19 cellular contexts compared by ENCODE assay signal in the genomic region with DNA sequence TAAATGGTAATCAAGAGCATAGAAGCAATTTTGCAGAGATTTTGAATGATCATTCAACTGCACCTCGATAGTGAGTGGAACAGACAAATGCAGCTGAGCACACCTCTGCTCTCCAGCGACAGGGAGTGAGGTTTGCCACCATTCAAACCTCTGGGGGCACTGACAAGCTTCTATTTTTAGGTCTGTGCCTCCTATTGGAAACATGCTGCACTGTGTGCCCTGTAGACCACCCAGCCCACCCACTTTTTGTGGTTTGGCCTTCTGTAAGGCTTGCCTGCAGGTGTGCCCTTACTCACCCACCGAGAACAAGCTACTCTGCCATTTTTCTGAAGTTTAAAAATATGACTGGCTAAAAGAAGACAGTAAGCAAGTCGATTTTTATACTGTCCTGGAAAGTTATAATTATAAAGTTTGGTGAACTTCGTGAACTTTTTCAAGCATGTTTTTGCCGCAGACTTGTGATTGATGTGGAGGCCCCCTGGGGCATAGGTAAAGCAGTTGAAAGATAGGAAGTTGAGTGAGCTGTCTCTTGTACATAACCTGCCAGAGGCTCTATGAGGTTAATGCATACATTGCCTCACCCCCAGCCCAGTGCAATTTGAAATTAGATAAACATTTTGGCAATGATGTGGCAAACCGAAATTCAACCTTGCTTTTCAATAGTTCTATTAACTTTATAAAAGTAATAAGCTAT. TPM values are rescaled to one million over a fixed set of nuclear protein-coding genes. Genes with fewer than 3 reads are reported as not detected.
DNase-seq lines count a peak whose midpoint lies in the region; ATAC-seq and TF ChIP-seq lines count a peak whose summit lies in the region.
"Had no signal": no experiment of that assay in that cellular context is flagged by ENCODE, and none has a peak within 500 bp of the region (broad histone marks: within the 10 kb centered on the region; RNA-seq: fewer than 3 reads in every experiment).

No MANE protein-coding gene starts in this region.

- no peaks in the 10 kb centered on the region for H3K9me3 Mint-ChIP-seq in activated CD8-positive, alpha-beta T cell treated with anti-CD3 and anti-CD28 coated beads for 36 hours
- peaks cover 0 to 6% (median 0%) of the 10 kb centered on the region in 11 donors for H3K9me3 Mint-ChIP-seq in naive thymus-derived CD4-positive, alpha-beta T cell
- H3K9me3 Mint-ChIP-seq in osteocyte (ENCODE audit: unreplicated experiment) (peaks cover 7% of the 10 kb centered on the region), CD14-positive monocyte (peaks cover 0 to 5% (median 4%) of the 10 kb centered on the region in 7 donors)
- no peaks in the 10 kb centered on the region for H3K9me3 Mint-ChIP-seq in activated T-helper 2 cell treated with anti-CD3 and anti-CD28 coated beads, Interferon-gamma antibody, Interleukin-2, Interleukin-4, amounts not matched to agents 10 μg/mL and 5 μg/mL and 100 μg/mL, durations not matched to agents 14 hours and 24 hours and 36 hours

- H3K27me3 ChIP-seq in BLaER1 treated with 17β-estradiol and CSF1 and Interleukin-3, amounts not matched to agents 10 nM and 100 nM, result no peaks in the 10 kb centered on the region
- peaks cover 0 to 4% of the 10 kb centered on the region in 2 donors for H3K27me3 ChIP-seq in naive thymus-derived CD4-positive, alpha-beta T cell (ENCODE audit: control insufficient read depth in 2 of 2, insufficient read depth in 2 of 2, low read length in 2 of 2)
- H3K27me3 ChIP-seq: left lung, Peyer's patch, right atrium auricular region had no signal

- H3K4me2 ChIP-seq in BLaER1 treated with 17β-estradiol and CSF1 and Interleukin-3, amounts not matched to agents 10 nM and 100 nM, result peak overlapping the region in 8 of 11 experiments; percentile 15 to 68 (median 56); a peak in 13 of 22 replicates

- H3K27me3 Mint-ChIP-seq in activated CD8-positive, alpha-beta T cell treated with anti-CD3 and anti-CD28 coated beads for 36 hours, result no peaks in the 10 kb centered on the region
- H3K27me3 Mint-ChIP-seq in naive thymus-derived CD4-positive, alpha-beta T cell, result peaks cover 0 to 4% (median 0%) of the 10 kb centered on the region in 5 donors
- H3K27me3 Mint-ChIP-seq in osteocyte (ENCODE audit: unreplicated experiment) (no peaks in the 10 kb centered on the region), CD14-positive monocyte (ENCODE audit: low read depth in 3 of 3) (peaks cover 0 to 3% (median 0%) of the 10 kb centered on the region in 3 donors)
- H3K27me3 Mint-ChIP-seq in activated T-helper 2 cell treated with anti-CD3 and anti-CD28 coated beads, Interferon-gamma antibody, Interleukin-2, Interleukin-4, amounts not matched to agents 10 μg/mL and 5 μg/mL and 100 μg/mL, durations not matched to agents 14 hours and 24 hours and 36 hours (ENCODE audit: low read depth), result peaks cover 2% of the 10 kb centered on the region

- POLR2A ChIA-PET in HEK293T (lab: Yijun Ruan, JAX), result no interaction called here
- POLR2A ChIA-PET in activated CD8-positive, alpha-beta T cell treated with anti-CD3 and anti-CD28 coated beads for 36 hours (lab: Charles Lee), result interaction anchor here (0.7 kb wide), 1 partner anchor 54 kb away, joined by 3 read pairs; the partner anchor contains the start of gene ADGRG6
- POLR2A ChIA-PET in naive thymus-derived CD4-positive, alpha-beta T cell (lab: Charles Lee), result no interaction called here

- no peaks in the 10 kb centered on the region for H3K36me3 ChIP-seq in BLaER1 treated with 17β-estradiol and CSF1 and Interleukin-3, amounts not matched to agents 10 nM and 100 nM
- H3K36me3 ChIP-seq in naive thymus-derived CD4-positive, alpha-beta T cell (ENCODE audit: control insufficient read depth in 2 of 3, insufficient read depth in 3 of 3, low read length in 3 of 3), result no peaks in the 10 kb centered on the region
- H3K36me3 ChIP-seq: HAP-1, left lung, neutrophil, Peyer's patch, right atrium auricular region had no signal

- H3K4me3 Mint-ChIP-seq in activated CD8-positive, alpha-beta T cell treated with anti-CD3 and anti-CD28 coated beads for 36 hours, result no peak overlapping the region
- peak overlapping the region in 6 of 10 donors; percentile 23 to 54 (median 42) for H3K4me3 Mint-ChIP-seq in naive thymus-derived CD4-positive, alpha-beta T cell
- no peak overlapping the region for H3K4me3 Mint-ChIP-seq in osteocyte (ENCODE audit: unreplicated experiment)
- no peak overlapping the region for H3K4me3 Mint-ChIP-seq in CD14-positive monocyte
- H3K4me3 Mint-ChIP-seq in activated T-helper 2 cell treated with anti-CD3 and anti-CD28 coated beads, Interferon-gamma antibody, Interleukin-2, Interleukin-4, amounts not matched to agents 10 μg/mL and 5 μg/mL and 100 μg/mL, durations not matched to agents 14 hours and 24 hours and 36 hours (ENCODE audit: low read depth), result no peak overlapping the region

- H3K4me3 ChIP-seq in BLaER1 treated with 17β-estradiol and CSF1 and Interleukin-3, amounts not matched to agents 10 nM and 100 nM, result no peak overlapping the region
- H3K4me3 ChIP-seq in naive thymus-derived CD4-positive, alpha-beta T cell (ENCODE audit: low read length), result no peak overlapping the region
- H3K4me3 ChIP-seq: HAP-1, left lung, mucosa of descending colon, Peyer's patch, right atrium auricular region, SK-N-MC had no signal

- no peak overlapping the region for H3K9ac ChIP-seq in BLaER1 treated with 17β-estradiol and CSF1 and Interleukin-3, amounts not matched to agents 10 nM and 100 nM

- ATAC-seq in activated CD8-positive, alpha-beta T cell treated with anti-CD3 and anti-CD28 coated beads for 36 hours, result peak; percentile 73
- ATAC-seq in naive thymus-derived CD4-positive, alpha-beta T cell, result peak; percentile 65
- ATAC-seq: esophagus mucosa, mucosa of descending colon had no signal

- H3K27ac Mint-ChIP-seq in activated CD8-positive, alpha-beta T cell treated with anti-CD3 and anti-CD28 coated beads for 36 hours, result peak overlapping the region; percentile 23
- peak overlapping the region in 4 of 9 donors; percentile 8 to 65 (median 32) for H3K27ac Mint-ChIP-seq in naive thymus-derived CD4-positive, alpha-beta T cell
- no peak overlapping the region for H3K27ac Mint-ChIP-seq in osteocyte (ENCODE audit: unreplicated experiment)
- H3K27ac Mint-ChIP-seq in CD14-positive monocyte, result no peak overlapping the region
- H3K27ac Mint-ChIP-seq in activated T-helper 2 cell treated with anti-CD3 and anti-CD28 coated beads, Interferon-gamma antibody, Interleukin-2, Interleukin-4, amounts not matched to agents 10 μg/mL and 5 μg/mL and 100 μg/mL, durations not matched to agents 14 hours and 24 hours and 36 hours, result no peak overlapping the region

- peaks cover 0 to 7% (median 5%) of the 10 kb centered on the region in 11 experiments; a peak in 4 of 22 replicates for H3K9me3 ChIP-seq in BLaER1 treated with 17β-estradiol and CSF1 and Interleukin-3, amounts not matched to agents 10 nM and 100 nM (replicated peaks in 1 of 11)
- H3K9me3 ChIP-seq in naive thymus-derived CD4-positive, alpha-beta T cell (ENCODE audit: control insufficient read depth in 2 of 3, low read length in 3 of 3), result no peaks in the 10 kb centered on the region
- H3K9me3 ChIP-seq: HAP-1, left lung, mucosa of descending colon, neutrophil, Peyer's patch had no signal

- H3K36me3 Mint-ChIP-seq in activated CD8-positive, alpha-beta T cell treated with anti-CD3 and anti-CD28 coated beads for 36 hours (ENCODE audit: low read depth), result no peaks in the 10 kb centered on the region
- peaks cover 0 to 3% (median 0%) of the 10 kb centered on the region in 5 donors for H3K36me3 Mint-ChIP-seq in naive thymus-derived CD4-positive, alpha-beta T cell
- H3K36me3 Mint-ChIP-seq in osteocyte (ENCODE audit: unreplicated experiment) (peaks cover 5% of the 10 kb centered on the region), CD14-positive monocyte (no peaks in the 10 kb centered on the region)
- H3K36me3 Mint-ChIP-seq in activated T-helper 2 cell treated with anti-CD3 and anti-CD28 coated beads, Interferon-gamma antibody, Interleukin-2, Interleukin-4, amounts not matched to agents 10 μg/mL and 5 μg/mL and 100 μg/mL, durations not matched to agents 14 hours and 24 hours and 36 hours (ENCODE audit: low read depth), result no peaks in the 10 kb centered on the region

- CTCF ChIA-PET in HEK293T (lab: Yijun Ruan, JAX), result interaction anchor here (0.6 to 1.4 kb wide), 5 partner anchors 17 to 461 kb away, joined by 3 read pairs; no protein-coding TSS in a partner anchor
- CTCF ChIA-PET in activated CD8-positive, alpha-beta T cell treated with anti-CD3 and anti-CD28 coated beads for 36 hours (lab: Charles Lee), result interaction anchor here (0.7 to 2.1 kb wide), 8 partner anchors 12 to 209 kb away, joined by 3 to 6 read pairs (median 3); partner anchors contain the start of gene NMBR
- CTCF ChIA-PET in naive thymus-derived CD4-positive, alpha-beta T cell (lab: Charles Lee), result interaction anchor here (1.0 kb wide), 1 partner anchor 27 kb away, joined by 4 read pairs; no protein-coding TSS in a partner anchor

- intact Hi-C loops in activated CD8-positive, alpha-beta T cell treated with anti-CD3 and anti-CD28 coated beads for 36 hours (cut with micrococcal nuclease), result no loop called here
- intact Hi-C loops in naive thymus-derived CD4-positive, alpha-beta T cell (cut with micrococcal nuclease), result no loop called here
- intact Hi-C loops in CD14-positive monocyte (cut with micrococcal nuclease), result no loop called here
- intact Hi-C loops in activated T-helper 2 cell treated with anti-CD3 and anti-CD28 coated beads, Interferon-gamma antibody, Interleukin-2, Interleukin-4, amounts not matched to agents 10 μg/mL and 5 μg/mL and 100 μg/mL, durations not matched to agents 14 hours and 24 hours and 36 hours (cut with micrococcal nuclease), result no loop called here

- no peaks in the 10 kb centered on the region for H4K20me1 ChIP-seq in BLaER1 treated with 17β-estradiol and CSF1 and Interleukin-3, amounts not matched to agents 10 nM and 100 nM

- H3K27ac ChIP-seq in BLaER1 treated with 17β-estradiol and CSF1 and Interleukin-3, amounts not matched to agents 10 nM and 100 nM, result no peak overlapping the region
- no peak overlapping the region for H3K27ac ChIP-seq in naive thymus-derived CD4-positive, alpha-beta T cell (ENCODE audit: low read depth, low read length)
- H3K27ac ChIP-seq: HL-60, left lung, neutrophil, Peyer's patch, right atrium auricular region, SK-N-MC had no signal

- peaks cover 22% of the 10 kb centered on the region for H3K4me1 Mint-ChIP-seq in activated CD8-positive, alpha-beta T cell treated with anti-CD3 and anti-CD28 coated beads for 36 hours (ENCODE audit: low read depth)
- H3K4me1 Mint-ChIP-seq in naive thymus-derived CD4-positive, alpha-beta T cell, result peaks cover 0 to 17% (median 13%) of the 10 kb centered on the region in 7 donors
- H3K4me1 Mint-ChIP-seq in osteocyte (ENCODE audit: unreplicated experiment) (no peaks in the 10 kb centered on the region), CD14-positive monocyte (no peaks in the 10 kb centered on the region)
- H3K4me1 Mint-ChIP-seq in activated T-helper 2 cell treated with anti-CD3 and anti-CD28 coated beads, Interferon-gamma antibody, Interleukin-2, Interleukin-4, amounts not matched to agents 10 μg/mL and 5 μg/mL and 100 μg/mL, durations not matched to agents 14 hours and 24 hours and 36 hours (ENCODE audit: low read depth), result no peaks in the 10 kb centered on the region

- DNase-seq in HEK293T (ENCODE audit: extremely low spot score) (no peak), osteocyte (ENCODE audit: extremely low spot score, unreplicated experiment) (no peak), CD14-positive monocyte (ENCODE audit: low spot score) (no peak), COLO668 (lab: John Stamatoyannopoulos, UW; ENCODE audit: unreplicated experiment) (no peak)
- DNase-seq in activated CD8-positive, alpha-beta T cell treated with anti-CD3 and anti-CD28 coated beads for 36 hours, result peak; percentile 67
- DNase-seq in naive thymus-derived CD4-positive, alpha-beta T cell, result peak in 6 of 9 donors; percentile 13 to 37 (median 22)
- DNase-seq in activated T-helper 2 cell treated with anti-CD3 and anti-CD28 coated beads, Interferon-gamma antibody, Interleukin-2, Interleukin-4, amounts not matched to agents 10 μg/mL and 5 μg/mL and 100 μg/mL, durations not matched to agents 14 hours and 24 hours and 36 hours (ENCODE audit: low spot score), result no peak
- DNase-seq: left lung, mucosa of descending colon, NCI-H1105, Peyer's patch, T1000 had no signal

- peaks cover 0 to 14% (median 8%) of the 10 kb centered on the region in 10 experiments; a peak in 11 of 20 replicates for H3K4me1 ChIP-seq in BLaER1 treated with 17β-estradiol and CSF1 and Interleukin-3, amounts not matched to agents 10 nM and 100 nM
- peaks cover 0 to 13% of the 10 kb centered on the region in 2 donors for H3K4me1 ChIP-seq in naive thymus-derived CD4-positive, alpha-beta T cell (ENCODE audit: control insufficient read depth in 2 of 2, insufficient read depth in 2 of 2, low read length in 2 of 2)
- H3K4me1 ChIP-seq: HAP-1, left lung, Peyer's patch, right atrium auricular region had no signal

- no peak for TF ChIP-seq CTCF in activated CD8-positive, alpha-beta T cell treated with anti-CD3 and anti-CD28 coated beads for 36 hours (IDR thresholded peaks at IDR 0.05)
- no peak for TF ChIP-seq CTCF in osteocyte (IDR thresholded peaks at IDR 0.05)
- TF ChIP-seq CTCF in CD14-positive monocyte (IDR thresholded peaks at IDR 0.05), result no peak

RNA-seq across cellular contexts. Expression of gene ADGRG6, which starts 53.8 kb away (rescaled TPM):
- total RNA-seq in activated CD8-positive, alpha-beta T cell treated with anti-CD3 and anti-CD28 coated beads for 36 hours, result 1 to 10 TPM; 1.3 to 1.5 TPM
- 1 to 10 TPM in 1 of 5 experiments, under 1 TPM in 3, not detected in 1; 0.24 to 3.6 (median 0.67) TPM for total RNA-seq in naive thymus-derived CD4-positive, alpha-beta T cell
- polyA plus RNA-seq in naive thymus-derived CD4-positive, alpha-beta T cell, result under 1 TPM in 1 of 2 donors, not detected in 1; 0.02 TPM
- 0.51 and 0.97 TPM in 2 replicates for total RNA-seq in osteocyte
- under 1 TPM in 1 of 2 donors, not detected in 1; 0.18 TPM for polyA plus RNA-seq in CD14-positive monocyte
- total RNA-seq in activated T-helper 2 cell treated with anti-CD3 and anti-CD28 coated beads, Interferon-gamma antibody, Interleukin-2, Interleukin-4, amounts not matched to agents 10 μg/mL and 5 μg/mL and 100 μg/mL, durations not matched to agents 14 hours and 24 hours and 36 hours, result 0.07 TPM in 1 of 2 replicates, not detected in the other

Comparison
In these comparisons a context has a peak if more than half of its experiments do, and no peak if none do; other contexts are left out.
1. DNase-seq: peak in activated CD8-positive, alpha-beta T cell treated with anti-CD3 and anti-CD28 coated beads for 36 hours (single experiment) and naive thymus-derived CD4-positive, alpha-beta T cell (6 of 9); none in HEK293T (single experiment), osteocyte (single experiment), CD14-positive monocyte (single experiment), activated T-helper 2 cell treated with anti-CD3 and anti-CD28 coated beads, Interferon-gamma antibody, Interleukin-2, Interleukin-4, amounts not matched to agents 10 μg/mL and 5 μg/mL and 100 μg/mL, durations not matched to agents 14 hours and 24 hours and 36 hours (single experiment) and COLO668 (single experiment).
2. H3K4me3 Mint-ChIP-seq: peak in naive thymus-derived CD4-positive, alpha-beta T cell (6 of 10); none in activated CD8-positive, alpha-beta T cell treated with anti-CD3 and anti-CD28 coated beads for 36 hours (single experiment), osteocyte (single experiment), CD14-positive monocyte (0 of 2) and activated T-helper 2 cell treated with anti-CD3 and anti-CD28 coated beads, Interferon-gamma antibody, Interleukin-2, Interleukin-4, amounts not matched to agents 10 μg/mL and 5 μg/mL and 100 μg/mL, durations not matched to agents 14 hours and 24 hours and 36 hours (single experiment).